15 cellular contexts compared by ENCODE assay signal in the genomic region with DNA sequence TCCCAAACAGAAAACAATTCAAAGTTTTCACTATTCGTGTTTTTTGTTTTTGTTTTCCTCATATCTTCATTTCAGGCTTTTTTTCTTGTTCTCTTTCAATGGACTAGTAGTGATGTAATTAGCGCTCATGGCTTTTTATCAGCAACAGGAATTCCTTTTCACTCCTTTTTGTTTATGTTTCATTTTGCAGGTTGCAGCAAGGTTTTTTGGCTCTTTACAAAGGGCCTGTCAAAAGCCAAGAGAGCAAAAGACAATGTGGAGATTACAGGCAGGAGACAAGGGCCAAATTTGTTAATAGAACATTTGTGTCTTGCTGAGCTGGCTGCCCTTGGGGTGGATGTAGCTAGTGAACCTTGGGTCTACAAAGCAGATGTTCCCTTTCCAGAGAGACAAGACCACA.
DNase-seq lines count a peak whose midpoint lies in the region; ATAC-seq, FAIRE-seq and TF ChIP-seq lines count a peak whose summit lies in the region.
"Had no signal": no experiment of that assay in that cellular context is flagged by ENCODE, and none has a peak within 500 bp of the region (broad histone marks: within the 10 kb centered on the region; RNA-seq: fewer than 3 reads in every experiment).

No MANE protein-coding gene starts in this region.

- DNase-seq in dermis microvascular lymphatic vessel endothelial cell (ENCODE audit: low read depth in 2 of 2) (peak; percentile 11 to 14), keratinocyte (ENCODE audit: low read depth, low spot score) (no peak), SIG-M5 (lab: John Stamatoyannopoulos, UW) (no peak)
- DNase-seq in NK-92 treated with Interleukin-12 subunit alpha and Interleukin-12 subunit beta, amount 100 ng/mL, for 24 hours (lab: John Stamatoyannopoulos, UW), result no peak
- no peak for DNase-seq in natural killer cell treated with Interleukin-12 subunit alpha and Interleukin-12 subunit beta and Interleukin-15 and Interleukin-18, amount 100 ng/mL, for 72 hours (ENCODE audit: low spot score)
- DNase-seq: Caco-2; CD8-positive, alpha-beta memory T cell; DMS53; GF-D8; H7 had no signal

- no peak overlapping the region for H3K27ac Mint-ChIP-seq in natural killer cell treated with Interleukin-12 subunit alpha and Interleukin-12 subunit beta and Interleukin-15 and Interleukin-18, amount 100 ng/mL, for 72 hours
- H3K27ac Mint-ChIP-seq: CD8-positive, alpha-beta memory T cell; GM23338 had no signal

- no peaks in the 10 kb centered on the region for H4K20me1 ChIP-seq in OCI-LY1 (ENCODE audit: insufficient read depth, low read length)
- no peaks in the 10 kb centered on the region for H4K20me1 ChIP-seq in keratinocyte (ENCODE audit: control insufficient read depth, extremely low read depth, insufficient read depth, low read length)
- H4K20me1 ChIP-seq: BLaER1 had no signal

- H3K4me1 ChIP-seq in OCI-LY1 (ENCODE audit: insufficient read depth, low read length, severe bottlenecking), result peaks cover 55% of the 10 kb centered on the region
- H3K4me1 ChIP-seq in keratinocyte (ENCODE audit: control insufficient read depth, extremely low read depth, insufficient read depth, low read length), result peaks cover 6% of the 10 kb centered on the region
- H3K4me1 ChIP-seq: A549, BLaER1, Caco-2 had no signal

- H3K9me1 ChIP-seq in keratinocyte (ENCODE audit: control insufficient read depth, extremely low read depth, insufficient read depth, low read length), result no peaks in the 10 kb centered on the region

- peaks cover 8% of the 10 kb centered on the region for H3K9me3 Mint-ChIP-seq in natural killer cell treated with Interleukin-12 subunit alpha and Interleukin-12 subunit beta and Interleukin-15 and Interleukin-18, amount 100 ng/mL, for 72 hours
- H3K9me3 Mint-ChIP-seq: GM23338 had no signal

- H3K4me2 ChIP-seq in OCI-LY1 (ENCODE audit: low read length) (no peak overlapping the region), keratinocyte (ENCODE audit: control insufficient read depth, extremely low read depth, insufficient read depth, low read depth, low read length) (no peak overlapping the region)
- H3K4me2 ChIP-seq: A549, BLaER1, GM23338 had no signal

- H3K79me2 ChIP-seq in OCI-LY1 (ENCODE audit: insufficient read depth, low read length) (no peaks in the 10 kb centered on the region), keratinocyte (ENCODE audit: control insufficient read depth, insufficient read depth, low read length) (no peaks in the 10 kb centered on the region)

- TF ChIP-seq CTCF in OCI-LY1 (IDR thresholded peaks at IDR 0.05; ENCODE audit: low read length), result no peak
- TF ChIP-seq CTCF in keratinocyte (optimal IDR thresholded peaks at IDR 0.05 in 1 of 3, IDR thresholded peaks at IDR 0.05 in 1 of 3, conservative IDR thresholded peaks at IDR 0.05 in 1 of 3; ENCODE audit: extremely low read depth in 1 of 3, insufficient read depth in 2 of 3, low read length in 3 of 3), result no peak

- H3K27me3 ChIP-seq in OCI-LY1 (ENCODE audit: insufficient read depth, low read length), result no peaks in the 10 kb centered on the region
- H3K27me3 ChIP-seq in keratinocyte (ENCODE audit: control insufficient read depth, extremely low read depth, insufficient read depth, low read length), result no peaks in the 10 kb centered on the region
- H3K27me3 ChIP-seq: BLaER1 had no signal

- peak; percentile 49 for FAIRE-seq in keratinocyte (lab: Jason Lieb, UNC)
- FAIRE-seq: A549 had no signal

- H2AFZ ChIP-seq in OCI-LY1 (ENCODE audit: low read length) (peak overlapping the region; percentile 89; the same call in 1 of the 2 replicates), keratinocyte (ENCODE audit: control insufficient read depth, low read length) (peak overlapping the region; percentile 14)
- H2AFZ ChIP-seq: GM23338 had no signal

- no peaks in the 10 kb centered on the region for H3K4me1 Mint-ChIP-seq in natural killer cell treated with Interleukin-12 subunit alpha and Interleukin-12 subunit beta and Interleukin-15 and Interleukin-18, amount 100 ng/mL, for 72 hours (ENCODE audit: low read depth in 2 of 2)
- H3K4me1 Mint-ChIP-seq: CD8-positive, alpha-beta memory T cell had no signal

- H3K27ac ChIP-seq in OCI-LY1 (ENCODE audit: low read depth, low read length, poor library complexity, severe bottlenecking), result peak overlapping the region; percentile 27
- no peak overlapping the region for H3K27ac ChIP-seq in keratinocyte (ENCODE audit: control insufficient read depth, insufficient read depth, low read length)
- H3K27ac ChIP-seq: A549, BLaER1, HL-60 had no signal

- H3K36me3 ChIP-seq in OCI-LY1 (ENCODE audit: insufficient read depth, low read length) (no peaks in the 10 kb centered on the region), keratinocyte (ENCODE audit: control insufficient read depth in 2 of 2, extremely low read depth in 1 of 2, insufficient read depth in 2 of 2, low read length in 2 of 2) (no peaks in the 10 kb centered on the region)
- H3K36me3 ChIP-seq: BLaER1 had no signal

- H3K27me3 Mint-ChIP-seq in natural killer cell treated with Interleukin-12 subunit alpha and Interleukin-12 subunit beta and Interleukin-15 and Interleukin-18, amount 100 ng/mL, for 72 hours, result no peaks in the 10 kb centered on the region
- H3K27me3 Mint-ChIP-seq: CD8-positive, alpha-beta memory T cell had no signal

- no peaks in the 10 kb centered on the region for H3K9me3 ChIP-seq in OCI-LY1 (ENCODE audit: low read length)
- H3K9me3 ChIP-seq in keratinocyte (ENCODE audit: control insufficient read depth, low read depth, low read length), result no peaks in the 10 kb centered on the region
- H3K9me3 ChIP-seq: A549, BLaER1, Caco-2 had no signal

- no peaks in the 10 kb centered on the region for H3F3A ChIP-seq in OCI-LY1 (ENCODE audit: insufficient read depth, low read length)

- H3K4me3 ChIP-seq in OCI-LY1 (ENCODE audit: low read depth, low read length, poor library complexity, severe bottlenecking) (no peak overlapping the region), keratinocyte (ENCODE audit: control insufficient read depth in 2 of 3, extremely low read depth in 1 of 3, insufficient read depth in 2 of 3, low read depth in 1 of 3, low read length in 3 of 3) (no peak overlapping the region)
- H3K4me3 ChIP-seq: A549, BLaER1, GM23338 had no signal

- dilution Hi-C loops in keratinocyte (cut with MboI; ENCODE audit: extremely low pct_ligation_motif_present, low sequenced_read_pairs), result no loop called here

- no peak overlapping the region for H3K4me3 Mint-ChIP-seq in natural killer cell treated with Interleukin-12 subunit alpha and Interleukin-12 subunit beta and Interleukin-15 and Interleukin-18, amount 100 ng/mL, for 72 hours
- H3K4me3 Mint-ChIP-seq: GM23338 had no signal

- ATAC-seq in natural killer cell treated with Interleukin-12 subunit alpha and Interleukin-12 subunit beta and Interleukin-15 and Interleukin-18, amount 100 ng/mL, for 72 hours, result no peak
- ATAC-seq: A549, GM23338 had no signal

- no peaks in the 10 kb centered on the region for H3K36me3 Mint-ChIP-seq in natural killer cell treated with Interleukin-12 subunit alpha and Interleukin-12 subunit beta and Interleukin-15 and Interleukin-18, amount 100 ng/mL, for 72 hours
- H3K36me3 Mint-ChIP-seq: CD8-positive, alpha-beta memory T cell had no signal

- H3K9me2 ChIP-seq in OCI-LY1 (ENCODE audit: low read depth, low read length), result no peaks in the 10 kb centered on the region

- H3K9ac ChIP-seq in OCI-LY1 (ENCODE audit: low read length) (no peak overlapping the region), keratinocyte (ENCODE audit: control insufficient read depth, extremely low read depth, insufficient read depth, low read length) (no peak overlapping the region)
- H3K9ac ChIP-seq: BLaER1 had no signal

Comparison
In these comparisons a context has a peak if more than half of its experiments do, and no peak if none do; other contexts are left out.
1. DNase-seq: peak in dermis microvascular lymphatic vessel endothelial cell (2 of 2); none in keratinocyte (single experiment), SIG-M5 (single experiment), NK-92 treated with Interleukin-12 subunit alpha and Interleukin-12 subunit beta, amount 100 ng/mL, for 24 hours (single experiment) and natural killer cell treated with Interleukin-12 subunit alpha and Interleukin-12 subunit beta and Interleukin-15 and Interleukin-18, amount 100 ng/mL, for 72 hours (single experiment).